ENCODE assay signal across 17 cellular contexts in genomic region chr12:12839003-12839395, GRCh38. TPM values are rescaled to one million over a fixed set of nuclear protein-coding genes. Genes with fewer than 3 reads are reported as not detected.
DNase-seq lines count a peak whose midpoint lies in the region; ATAC-seq lines count a peak whose summit lies in the region.
"Had no signal": no experiment of that assay in that cellular context is flagged by ENCODE, and none has a peak within 500 bp of the region (broad histone marks: within the 10 kb centered on the region; RNA-seq: fewer than 3 reads in every experiment).

No MANE protein-coding gene starts in this region.

- no peaks in the 10 kb centered on the region; the same call in 1 of the 2 replicates for H3K36me3 ChIP-seq in ACC112 (ENCODE audit: insufficient read depth, low read length)
- H3K36me3 ChIP-seq in CD4-positive, alpha-beta memory T cell (ENCODE audit: insufficient read depth, low read length), result no peaks in the 10 kb centered on the region
- H3K36me3 ChIP-seq: right lobe of liver had no signal

- peaks cover 3 to 4% of the 10 kb centered on the region in 2 donors for H3K36me3 Mint-ChIP-seq in CD4-positive, alpha-beta memory T cell
- H3K36me3 Mint-ChIP-seq in T-cell, result peaks cover under 1% of the 10 kb centered on the region

- no peaks in the 10 kb centered on the region for H3K27me3 ChIP-seq in ACC112 (ENCODE audit: insufficient read depth, low read length)
- H3K27me3 ChIP-seq in CD4-positive, alpha-beta memory T cell (ENCODE audit: insufficient read depth, low read length), result no peaks in the 10 kb centered on the region
- H3K27me3 ChIP-seq: right lobe of liver, tibial artery had no signal

- ATAC-seq in T-cell (replicated peaks in 1 of 4) (peak; percentile 41 to 78 (median 74)), HG03571 (IDR thresholded peaks at IDR 0.05; ENCODE audit: unreplicated experiment) (no peak)

- peak in 1 of 5 donors; percentile 22 for DNase-seq in CD4-positive, alpha-beta memory T cell
- DNase-seq in T-cell (no peak), epithelial cell of prostate (ENCODE audit: low read depth, low spot score) (no peak), GF-D8 (lab: John Stamatoyannopoulos, UW) (no peak), NCI-H1048 (lab: John Stamatoyannopoulos, UW) (no peak)
- DNase-seq: activated CD8-positive, alpha-beta memory T cell treated with anti-CD3 and anti-CD28 coated beads for 24 hours; islet precursor cell; NCI-H1105; NCI-H2081 treated with DMSO at 0.1 percent for 48 hours; NCI-H524; right lobe of liver; stimulated activated naive CD4-positive, alpha-beta T cell treated with Interleukin-2 at 50 U/mL for 16 hours; tibial artery had no signal

- H3K4me3 ChIP-seq in ACC112 (ENCODE audit: low read depth, low read length), result no peak overlapping the region
- no peak overlapping the region for H3K4me3 ChIP-seq in CD4-positive, alpha-beta memory T cell (ENCODE audit: low read length in 2 of 2)
- H3K4me3 ChIP-seq: coronary artery, right lobe of liver, tibial artery had no signal

- no peaks in the 10 kb centered on the region for H3K79me2 ChIP-seq in ACC112 (ENCODE audit: control insufficient read depth, insufficient read depth, low read length, unreplicated experiment)
- H3K79me2 ChIP-seq: parathyroid adenoma had no signal

- intact Hi-C loops in CD4-positive, alpha-beta memory T cell (cut with micrococcal nuclease), result loop anchor here (5.0 kb wide), 2 partner anchors 143 to 1328 kb away; no protein-coding TSS in a partner anchor

- CTCF ChIA-PET in CD4-positive, alpha-beta memory T cell (lab: Charles Lee; ENCODE audit: partially characterized antibody), result interaction anchor here (0.9 to 1.6 kb wide), 3 partner anchors 22 to 144 kb away, joined by 3 to 4 read pairs (median 4); no protein-coding TSS in a partner anchor
- CTCF ChIA-PET in T-cell (lab: Charles Lee), result no interaction called here

- H3K27ac Mint-ChIP-seq in CD4-positive, alpha-beta memory T cell, result peak overlapping the region; percentile 60 to 90 (median 78)
- peak overlapping the region; percentile 83 to 84 for H3K27ac Mint-ChIP-seq in T-cell

- no peak overlapping the region for H2AFZ ChIP-seq in ACC112 (ENCODE audit: low read length, unreplicated experiment)
- H2AFZ ChIP-seq: parathyroid adenoma had no signal

- H3K4me1 ChIP-seq in ACC112 (ENCODE audit: control insufficient read depth, insufficient read depth, low read length, unreplicated experiment), result peaks cover 43% of the 10 kb centered on the region
- peaks cover 18% of the 10 kb centered on the region for H3K4me1 ChIP-seq in CD4-positive, alpha-beta memory T cell (ENCODE audit: insufficient read depth, low read length)
- H3K4me1 ChIP-seq: right lobe of liver had no signal

- H3K9me3 ChIP-seq in CD4-positive, alpha-beta memory T cell (ENCODE audit: control insufficient read depth in 1 of 2, low read length in 2 of 2), result no peaks in the 10 kb centered on the region
- H3K9me3 ChIP-seq: right lobe of liver, tibial artery had no signal

- no peaks in the 10 kb centered on the region for H3K9me3 Mint-ChIP-seq in CD4-positive, alpha-beta memory T cell
- H3K9me3 Mint-ChIP-seq in T-cell, result no peaks in the 10 kb centered on the region

- no peaks in the 10 kb centered on the region for H3K27me3 Mint-ChIP-seq in CD4-positive, alpha-beta memory T cell
- no peaks in the 10 kb centered on the region for H3K27me3 Mint-ChIP-seq in T-cell

- POLR2A ChIA-PET in CD4-positive, alpha-beta memory T cell (lab: Charles Lee; ENCODE audit: partially characterized antibody), result no interaction called here
- POLR2A ChIA-PET in T-cell (lab: Charles Lee), result no interaction called here

- H3K27ac ChIP-seq in ACC112 (ENCODE audit: low read depth, low read length), result peak overlapping the region; percentile 86
- H3K27ac ChIP-seq in CD4-positive, alpha-beta memory T cell (ENCODE audit: low read depth, low read length), result no peak overlapping the region
- H3K27ac ChIP-seq in epithelial cell of prostate, result peak overlapping the region; percentile 97
- H3K27ac ChIP-seq: coronary artery, parathyroid adenoma, right lobe of liver, tibial artery had no signal

- peak overlapping the region in 3 of 8 donors; percentile 33 to 46 (median 45) for H3K4me3 Mint-ChIP-seq in CD4-positive, alpha-beta memory T cell
- peak overlapping the region; percentile 4 to 29 (median 25) for H3K4me3 Mint-ChIP-seq in T-cell

- peaks cover 7 to 24% (median 17%) of the 10 kb centered on the region in 4 donors for H3K4me1 Mint-ChIP-seq in CD4-positive, alpha-beta memory T cell
- peaks cover 28 to 33% (median 33%) of the 10 kb centered on the region in 3 donors for H3K4me1 Mint-ChIP-seq in T-cell

RNA-seq across cellular contexts. Expression of gene DDX47, which starts 25.9 kb away (rescaled TPM):
- 10 to 100 TPM; 66.5 to 66.6 TPM for total RNA-seq in CD4-positive, alpha-beta memory T cell
- 10 to 100 TPM; 71.2 to 74.9 TPM for polyA plus RNA-seq in CD4-positive, alpha-beta memory T cell
- 100 to 1,000 TPM in 2 of 5 donors, 10 to 100 TPM in 3; 60.4 to 141 (median 69.8) TPM for total RNA-seq in T-cell

RNA-seq across cellular contexts. Expression of gene GPRC5A, which starts 52.4 kb away (rescaled TPM):
- not detected for total RNA-seq in CD4-positive, alpha-beta memory T cell
- under 1 TPM in 1 of 2 donors, not detected in 1; 0.14 TPM for polyA plus RNA-seq in CD4-positive, alpha-beta memory T cell
- 1 to 10 TPM in 3 of 5 donors, under 1 TPM in 1, not detected in 1; 0.28 to 2.0 (median 1.4) TPM for total RNA-seq in T-cell

RNA-seq across cellular contexts. Expression of gene APOLD1, which starts 53.5 kb away (rescaled TPM):
- total RNA-seq in CD4-positive, alpha-beta memory T cell, result 1 to 10 TPM; 2.7 to 4.3 TPM
- 1 to 10 TPM in 1 of 2 donors, under 1 TPM in 1; 0.38 to 1.1 TPM for polyA plus RNA-seq in CD4-positive, alpha-beta memory T cell
- 1 to 10 TPM in 4 of 5 donors, under 1 TPM in 1; 0.82 to 4.7 (median 3.8) TPM for total RNA-seq in T-cell
